In genomic region chr2:43138441-43138840, GRCh38 we compare ENCODE assay signal across 17 cellular contexts.
DNase-seq lines count a peak whose midpoint lies in the region; ATAC-seq and TF ChIP-seq lines count a peak whose summit lies in the region.
"Had no signal": no experiment of that assay in that cellular context is flagged by ENCODE, and none has a peak within 500 bp of the region (broad histone marks: within the 10 kb centered on the region; RNA-seq: fewer than 3 reads in every experiment).

No MANE protein-coding gene starts in this region.

- H3K4me1 ChIP-seq in RWPE2 (ENCODE audit: insufficient read depth, poor library complexity, severe bottlenecking), result peaks cover 4% of the 10 kb centered on the region
- H3K4me1 ChIP-seq in effector memory CD4-positive, alpha-beta T cell (ENCODE audit: control insufficient read depth, insufficient read depth, low read length, poor library complexity, severe bottlenecking), result peaks cover 76% of the 10 kb centered on the region
- H3K4me1 ChIP-seq: ascending aorta, tibial artery had no signal

- no peak for TF ChIP-seq CTCF in RWPE2 (IDR thresholded peaks at IDR 0.05; ENCODE audit: poor library complexity, severe bottlenecking)

- no peak for DNase-seq in activated CD4-positive, alpha-beta T cell treated with anti-CD3 and anti-CD28 coated beads, Interleukin-2, amount 10 ng/mL, durations not matched to agents 7 days and 5 days
- no peak for DNase-seq in activated CD4-positive, alpha-beta T cell treated with anti-CD3 and anti-CD28 coated beads for 4 hours
- DNase-seq in RWPE2 (ENCODE audit: low spot score), result peak; percentile 2
- no peak for DNase-seq in effector memory CD4-positive, alpha-beta T cell
- DNase-seq in stimulated activated effector memory CD8-positive, alpha-beta T cell treated with anti-CD3 and anti-CD28 coated beads, Interleukin-12 subunit alpha, Interleukin-12 subunit beta, amount 100 ng/mL, for 72 hours (ENCODE audit: low spot score in 2 of 2), result no peak
- DNase-seq in MV-4-11 (lab: John Stamatoyannopoulos, UW), result no peak
- DNase-seq in stimulated activated naive B cell treated with anti-CD40 and anti-IgM and Interleukin-4, amounts not matched to agents 10 μg/mL and 1 μg/mL and 100 μg/mL, for 72 hours, result no peak
- DNase-seq: activated T-cell treated with anti-CD3 and anti-CD28 coated beads for 4 hours; NCI-H2081; NCI-H69; stimulated activated CD4-positive, alpha-beta T cell treated with anti-CD3 and anti-CD28 coated beads, Interleukin-2, amount 100 ng/mL, for 24 hours had no signal

- H3K36me3 Mint-ChIP-seq in activated CD4-positive, alpha-beta T cell treated with anti-CD3 and anti-CD28 coated beads, Interleukin-2, amount 10 ng/mL, durations not matched to agents 7 days and 5 days (ENCODE audit: low read depth), result peaks cover 17% of the 10 kb centered on the region
- peaks cover 26% of the 10 kb centered on the region for H3K36me3 Mint-ChIP-seq in stimulated activated effector memory CD8-positive, alpha-beta T cell treated with anti-CD3 and anti-CD28 coated beads, Interleukin-12 subunit alpha, Interleukin-12 subunit beta, amount 100 ng/mL, for 72 hours
- H3K36me3 Mint-ChIP-seq in stimulated activated naive B cell treated with anti-CD40 and anti-IgM and Interleukin-4, amounts not matched to agents 10 μg/mL and 1 μg/mL and 100 μg/mL, for 72 hours, result no peaks in the 10 kb centered on the region

- ATAC-seq in RWPE2 (ENCODE audit: low read depth) (no peak), HG03521 (IDR thresholded peaks at IDR 0.05; ENCODE audit: unreplicated experiment) (no peak)
- no peak for ATAC-seq in stimulated activated effector memory CD8-positive, alpha-beta T cell treated with anti-CD3 and anti-CD28 coated beads, Interleukin-12 subunit alpha, Interleukin-12 subunit beta, amount 100 ng/mL, for 72 hours
- ATAC-seq in stimulated activated naive B cell treated with anti-CD40 and anti-IgM and Interleukin-4, amounts not matched to agents 10 μg/mL and 1 μg/mL and 100 μg/mL, for 72 hours (replicated peaks), result no peak

- H3K36me3 ChIP-seq in RWPE2 (ENCODE audit: low read depth), result no peaks in the 10 kb centered on the region
- H3K36me3 ChIP-seq in effector memory CD4-positive, alpha-beta T cell (ENCODE audit: control insufficient read depth, insufficient read depth, low read length), result no peaks in the 10 kb centered on the region
- H3K36me3 ChIP-seq: ascending aorta, right atrium auricular region, tibial artery had no signal

- H3K4me3 ChIP-seq in RWPE2 (ENCODE audit: severe bottlenecking), result no peak overlapping the region
- no peak overlapping the region for H3K4me3 ChIP-seq in effector memory CD4-positive, alpha-beta T cell (ENCODE audit: insufficient read depth, low read depth, low read length, poor library complexity, severe bottlenecking)
- H3K4me3 ChIP-seq: A549, ascending aorta, right atrium auricular region, tibial artery had no signal

- H3K4me3 Mint-ChIP-seq in activated CD4-positive, alpha-beta T cell treated with anti-CD3 and anti-CD28 coated beads, Interleukin-2, amount 10 ng/mL, durations not matched to agents 7 days and 5 days, result peak overlapping the region; percentile 8
- H3K4me3 Mint-ChIP-seq in stimulated activated effector memory CD8-positive, alpha-beta T cell treated with anti-CD3 and anti-CD28 coated beads, Interleukin-12 subunit alpha, Interleukin-12 subunit beta, amount 100 ng/mL, for 72 hours, result peak overlapping the region; percentile 53
- H3K4me3 Mint-ChIP-seq in stimulated activated naive B cell treated with anti-CD40 and anti-IgM and Interleukin-4, amounts not matched to agents 10 μg/mL and 1 μg/mL and 100 μg/mL, for 72 hours, result no peak overlapping the region

- H3K27me3 Mint-ChIP-seq in activated CD4-positive, alpha-beta T cell treated with anti-CD3 and anti-CD28 coated beads, Interleukin-2, amount 10 ng/mL, durations not matched to agents 7 days and 5 days, result no peaks in the 10 kb centered on the region
- no peaks in the 10 kb centered on the region for H3K27me3 Mint-ChIP-seq in stimulated activated naive B cell treated with anti-CD40 and anti-IgM and Interleukin-4, amounts not matched to agents 10 μg/mL and 1 μg/mL and 100 μg/mL, for 72 hours

- CTCF ChIA-PET in activated CD4-positive, alpha-beta T cell treated with anti-CD3 and anti-CD28 coated beads, Interleukin-2, amount 10 ng/mL, durations not matched to agents 7 days and 5 days (lab: Charles Lee), result interaction anchor here (1.1 to 24.4 kb wide), 6 partner anchors 9 to 79 kb away, joined by 3 to 525 read pairs (median 14); partner anchors contain the start of gene ZFP36L2

- H3K4me1 Mint-ChIP-seq in activated CD4-positive, alpha-beta T cell treated with anti-CD3 and anti-CD28 coated beads, Interleukin-2, amount 10 ng/mL, durations not matched to agents 7 days and 5 days, result peaks cover 86% of the 10 kb centered on the region
- peaks cover 80% of the 10 kb centered on the region for H3K4me1 Mint-ChIP-seq in stimulated activated effector memory CD8-positive, alpha-beta T cell treated with anti-CD3 and anti-CD28 coated beads, Interleukin-12 subunit alpha, Interleukin-12 subunit beta, amount 100 ng/mL, for 72 hours
- H3K4me1 Mint-ChIP-seq in stimulated activated naive B cell treated with anti-CD40 and anti-IgM and Interleukin-4, amounts not matched to agents 10 μg/mL and 1 μg/mL and 100 μg/mL, for 72 hours, result peaks cover 53 to 70% of the 10 kb centered on the region in 2 donors

- peak overlapping the region; percentile 97 for H3K27ac Mint-ChIP-seq in activated CD4-positive, alpha-beta T cell treated with anti-CD3 and anti-CD28 coated beads, Interleukin-2, amount 10 ng/mL, durations not matched to agents 7 days and 5 days
- peak overlapping the region; percentile 92 for H3K27ac Mint-ChIP-seq in stimulated activated effector memory CD8-positive, alpha-beta T cell treated with anti-CD3 and anti-CD28 coated beads, Interleukin-12 subunit alpha, Interleukin-12 subunit beta, amount 100 ng/mL, for 72 hours
- H3K27ac Mint-ChIP-seq in stimulated activated naive B cell treated with anti-CD40 and anti-IgM and Interleukin-4, amounts not matched to agents 10 μg/mL and 1 μg/mL and 100 μg/mL, for 72 hours, result no peak overlapping the region

- H3K9me3 ChIP-seq in RWPE2 (ENCODE audit: severe bottlenecking), result no peaks in the 10 kb centered on the region
- no peaks in the 10 kb centered on the region for H3K9me3 ChIP-seq in effector memory CD4-positive, alpha-beta T cell (ENCODE audit: control insufficient read depth, low read length)
- H3K9me3 ChIP-seq: A549, ascending aorta, right atrium auricular region, tibial artery had no signal

- no peaks in the 10 kb centered on the region for H3K27me3 ChIP-seq in RWPE2 (ENCODE audit: insufficient read depth, poor library complexity, severe bottlenecking)
- no peaks in the 10 kb centered on the region for H3K27me3 ChIP-seq in effector memory CD4-positive, alpha-beta T cell (replicated peaks; ENCODE audit: control insufficient read depth, insufficient read depth, low read length, poor library complexity, severe bottlenecking)
- H3K27me3 ChIP-seq: ascending aorta, right atrium auricular region, tibial artery had no signal

- no peaks in the 10 kb centered on the region for H3K9me3 Mint-ChIP-seq in activated CD4-positive, alpha-beta T cell treated with anti-CD3 and anti-CD28 coated beads, Interleukin-2, amount 10 ng/mL, durations not matched to agents 7 days and 5 days
- no peaks in the 10 kb centered on the region for H3K9me3 Mint-ChIP-seq in stimulated activated effector memory CD8-positive, alpha-beta T cell treated with anti-CD3 and anti-CD28 coated beads, Interleukin-12 subunit alpha, Interleukin-12 subunit beta, amount 100 ng/mL, for 72 hours
- peaks cover 0 to 2% of the 10 kb centered on the region in 2 donors for H3K9me3 Mint-ChIP-seq in stimulated activated naive B cell treated with anti-CD40 and anti-IgM and Interleukin-4, amounts not matched to agents 10 μg/mL and 1 μg/mL and 100 μg/mL, for 72 hours

- POLR2A ChIA-PET in activated CD4-positive, alpha-beta T cell treated with anti-CD3 and anti-CD28 coated beads, Interleukin-2, amount 10 ng/mL, durations not matched to agents 7 days and 5 days (lab: Charles Lee), result no interaction called here

- no peak overlapping the region for H3K27ac ChIP-seq in RWPE2 (ENCODE audit: poor library complexity, severe bottlenecking)
- peak overlapping the region; percentile 89 for H3K27ac ChIP-seq in effector memory CD4-positive, alpha-beta T cell (ENCODE audit: insufficient read depth, low read length, poor library complexity, severe bottlenecking)
- H3K27ac ChIP-seq: ascending aorta, epithelial cell of prostate, tibial artery had no signal

Comparison
In these comparisons a context has a peak if more than half of its experiments do, and no peak if none do; other contexts are left out.
1. H3K4me3 Mint-ChIP-seq: peak in activated CD4-positive, alpha-beta T cell treated with anti-CD3 and anti-CD28 coated beads, Interleukin-2, amount 10 ng/mL, durations not matched to agents 7 days and 5 days (single experiment) and stimulated activated effector memory CD8-positive, alpha-beta T cell treated with anti-CD3 and anti-CD28 coated beads, Interleukin-12 subunit alpha, Interleukin-12 subunit beta, amount 100 ng/mL, for 72 hours (single experiment); none in stimulated activated naive B cell treated with anti-CD40 and anti-IgM and Interleukin-4, amounts not matched to agents 10 μg/mL and 1 μg/mL and 100 μg/mL, for 72 hours (0 of 2).